ENCODE assay signal across 24 cellular contexts in genomic region chr2:145402706-145403277, GRCh38.
"Had no signal": no experiment of that assay in that cellular context is flagged by ENCODE, and none has a peak within 500 bp of the region (broad histone marks: within the 10 kb centered on the region; RNA-seq: fewer than 3 reads in every experiment).

No MANE protein-coding gene starts in this region.

- H3K36me3 ChIP-seq: WERI-Rb-1 had no signal

- DNase-seq: activated CD4-positive, alpha-beta T cell treated with anti-CD3 and anti-CD28 coated beads for 4 hours; activated CD8-positive, alpha-beta memory T cell treated with anti-CD3 and anti-CD28 coated beads, Interleukin-2, amount 50 U/mL, for 4 hours; activated CD8-positive, alpha-beta T cell treated with anti-CD3 and anti-CD28 coated beads for 36 hours; activated gamma-delta T cell treated with Interleukin-2 at 50 U/mL for 16 hours; activated naive CD4-positive, alpha-beta T cell treated with anti-CD3 and anti-CD28 coated beads, Interleukin-2, amount 10 ng/mL, durations not matched to agents 7 days and 5 days; activated naive CD8-positive, alpha-beta T cell treated with anti-CD3 and anti-CD28 coated beads for 36 hours; activated T-cell treated with anti-CD3 and anti-CD28 coated beads, Interleukin-2, amount 50 U/mL, for 72 hours; anterior cingulate cortex; KG1; NCI-H1092; NCI-H1417; NCI-H1930; NCI-H2171; NCI-H2227 treated with DMSO at 0.1 percent for 48 hours; NCI-H510A; NCI-H526 treated with DMSO at 0.1 percent for 48 hours; NCI-H82; NK-92 treated with Interleukin-12 subunit alpha and Interleukin-12 subunit beta, amount 100 ng/mL, for 24 hours; PC-9; RPMI8226; T-helper 1 cell; WERI-Rb-1 had no signal

- H3K4me3 ChIP-seq: PC-9, SK-N-MC had no signal

- ATAC-seq: activated CD8-positive, alpha-beta T cell treated with anti-CD3 and anti-CD28 coated beads for 36 hours; activated T-cell treated with anti-CD3 and anti-CD28 coated beads, Interleukin-2, amount 50 U/mL, for 72 hours; Right ventricle myocardium inferior had no signal

- H3K27ac ChIP-seq: PC-9, SK-N-MC, WERI-Rb-1 had no signal
